ENCODE assay signal across 16 cellular contexts in the genomic region with DNA sequence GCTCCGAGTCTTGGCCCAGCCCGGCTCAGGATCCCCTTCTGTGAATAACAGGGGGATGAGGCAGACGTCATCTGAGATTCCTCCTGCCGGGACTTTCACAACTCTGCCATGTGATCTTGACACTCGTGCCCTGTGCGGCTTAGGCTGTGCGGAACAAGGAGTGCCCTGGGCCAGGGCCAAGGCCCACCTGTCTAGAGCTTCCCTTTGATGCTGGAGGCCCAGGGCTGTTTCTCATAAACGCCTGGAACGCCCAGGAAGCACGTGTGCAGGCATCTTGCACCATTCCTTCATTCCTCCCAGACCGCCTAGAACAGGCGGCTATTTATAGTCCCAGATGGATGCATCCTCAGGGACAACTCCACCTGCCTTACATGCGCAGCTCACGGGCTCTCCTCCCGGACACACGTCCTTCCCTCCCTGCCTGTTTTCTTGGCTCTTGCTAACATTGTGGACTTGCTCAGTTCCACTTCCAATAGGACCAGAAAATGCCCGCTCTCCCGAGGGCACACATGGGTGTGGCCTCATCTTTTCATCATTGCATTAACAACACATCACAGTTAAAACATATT. TPM values are rescaled to one million over a fixed set of nuclear protein-coding genes. Genes with fewer than 3 reads are reported as not detected.
DNase-seq lines count a peak whose midpoint lies in the region; ATAC-seq and TF ChIP-seq lines count a peak whose summit lies in the region.
"Had no signal": no experiment of that assay in that cellular context is flagged by ENCODE, and none has a peak within 500 bp of the region (broad histone marks: within the 10 kb centered on the region; RNA-seq: fewer than 3 reads in every experiment).

No MANE protein-coding gene starts in this region.

- H3K4me3 Mint-ChIP-seq in natural killer cell = no peak overlapping the region
- H3K4me3 Mint-ChIP-seq: activated T-cell treated with anti-CD3 and anti-CD28 coated beads, Interleukin-2, amount 50 U/mL, for 4 hours; GM23338 had no signal

- TF ChIP-seq CTCF in RWPE2 (IDR thresholded peaks at IDR 0.05; ENCODE audit: poor library complexity, severe bottlenecking) = no peak
- TF ChIP-seq CTCF in osteoblast (IDR thresholded peaks at IDR 0.05; ENCODE audit: extremely low read depth, low read depth, low read length) = no peak
- TF ChIP-seq CTCF in natural killer cell (IDR thresholded peaks at IDR 0.05) = no peak
- no peak for TF ChIP-seq CTCF in GM13976 (IDR thresholded peaks at IDR 0.05; ENCODE audit: borderline replicate concordance, control extremely low read depth, extremely low read depth, insufficient read depth, missing control alignments)

- H3K36me3 Mint-ChIP-seq in natural killer cell = no peaks in the 10 kb centered on the region

- intact Hi-C loops in natural killer cell (cut with micrococcal nuclease) = no loop called here

- H3K27me3 Mint-ChIP-seq in natural killer cell (ENCODE audit: low read depth in 2 of 2) = peaks cover 7% of the 10 kb centered on the region in 2 donors

- H3K4me1 ChIP-seq in RWPE2 (ENCODE audit: insufficient read depth, poor library complexity, severe bottlenecking) (peaks cover 9% of the 10 kb centered on the region), osteoblast (ENCODE audit: insufficient read depth, low read length) (peaks cover 5% of the 10 kb centered on the region)
- H3K4me1 ChIP-seq: breast epithelium had no signal

- no peaks in the 10 kb centered on the region for H3K9me3 Mint-ChIP-seq in natural killer cell
- H3K9me3 Mint-ChIP-seq: activated T-cell treated with anti-CD3 and anti-CD28 coated beads, Interleukin-2, amount 50 U/mL, for 4 hours; GM23338 had no signal

- ATAC-seq in RWPE2 (ENCODE audit: low read depth) = peak; percentile 90
- ATAC-seq in natural killer cell = no peak
- no peak for ATAC-seq in HG03565 (IDR thresholded peaks at IDR 0.05; ENCODE audit: unreplicated experiment)
- no peak for ATAC-seq in HG02610 (IDR thresholded peaks at IDR 0.05; ENCODE audit: unreplicated experiment)
- ATAC-seq: activated T-cell treated with anti-CD3 and anti-CD28 coated beads, Interleukin-2, amount 50 U/mL, for 4 hours; GM23338 had no signal

- H3K27ac ChIP-seq in RWPE2 (ENCODE audit: poor library complexity, severe bottlenecking) (peak overlapping the region; percentile 63), osteoblast (ENCODE audit: low read depth, low read length) (no peak overlapping the region)

- in situ Hi-C loops in GM13976 (cut with MboI; ENCODE audit: low sequenced_read_pairs, unreplicated experiment) = no loop called here

- no peak overlapping the region for H3K4me2 ChIP-seq in osteoblast (ENCODE audit: insufficient read depth, low read length)
- H3K4me2 ChIP-seq: GM23338 had no signal

- DNase-seq in AG08395 (ENCODE audit: low spot score) (peak; percentile 28), RWPE2 (ENCODE audit: low spot score) (peak; percentile 96), fibroblast of the conjunctiva (ENCODE audit: low read depth) (peak; percentile 12), osteoblast (ENCODE audit: insufficient read length, low spot score, missing footprints) (peak; percentile 83), natural killer cell (no peak), GM13976 (ENCODE audit: low spot score) (no peak)
- DNase-seq: activated CD4-positive, CD25-positive, alpha-beta regulatory T cell; activated T-cell treated with anti-CD3 and anti-CD28 coated beads, Interleukin-2, amount 50 U/mL, for 4 hours; midbrain; NCI-H510A; SIG-M5 had no signal

- no peak overlapping the region for H2AFZ ChIP-seq in osteoblast (ENCODE audit: low read length)
- H2AFZ ChIP-seq: GM23338 had no signal

- no peaks in the 10 kb centered on the region for H4K20me1 ChIP-seq in osteoblast (ENCODE audit: insufficient read depth, low read length)

- H3K9me3 ChIP-seq in RWPE2 (ENCODE audit: severe bottlenecking) (no peaks in the 10 kb centered on the region), osteoblast (ENCODE audit: low read depth, low read length) (no peaks in the 10 kb centered on the region)
- H3K9me3 ChIP-seq: breast epithelium had no signal

- H3K4me1 Mint-ChIP-seq in natural killer cell = no peaks in the 10 kb centered on the region

- no peaks in the 10 kb centered on the region for H3K27me3 ChIP-seq in RWPE2 (ENCODE audit: insufficient read depth, poor library complexity, severe bottlenecking)
- peaks cover 43% of the 10 kb centered on the region for H3K27me3 ChIP-seq in osteoblast (ENCODE audit: insufficient read depth, low read length)
- H3K27me3 ChIP-seq: breast epithelium had no signal

- H3K36me3 ChIP-seq in RWPE2 (ENCODE audit: low read depth) (no peaks in the 10 kb centered on the region), osteoblast (ENCODE audit: insufficient read depth, low read length) (no peaks in the 10 kb centered on the region)
- H3K36me3 ChIP-seq: breast epithelium had no signal

- no peaks in the 10 kb centered on the region for H3K79me2 ChIP-seq in osteoblast (ENCODE audit: insufficient read depth, low read length)

- no peak overlapping the region for H3K27ac Mint-ChIP-seq in natural killer cell
- H3K27ac Mint-ChIP-seq: GM23338 had no signal

- H3K4me3 ChIP-seq in RWPE2 (ENCODE audit: severe bottlenecking) (no peak overlapping the region), osteoblast (ENCODE audit: insufficient read depth, low read length) (no peak overlapping the region)
- H3K4me3 ChIP-seq: breast epithelium, GM23338 had no signal

RNA-seq across cellular contexts. Expression of gene ABLIM2, which starts 57.3 kb away (rescaled TPM):
- total RNA-seq in osteoblast (0.29 and 0.36 TPM in 2 replicates), natural killer cell (1 to 10 TPM in 2 of 3 donors, under 1 TPM in 1; 0.71 to 2.8 (median 1.3) TPM)
- total RNA-seq: M059J had no signal

Comparison
In these comparisons a context has a peak if more than half of its experiments do, and no peak if none do; other contexts are left out.
1. DNase-seq: peak in AG08395 (single experiment), RWPE2 (single experiment), fibroblast of the conjunctiva (single experiment) and osteoblast (single experiment); none in natural killer cell (single experiment) and GM13976 (single experiment).